Comparison of ENCODE assay signal across 10 cellular contexts in the genomic region with DNA sequence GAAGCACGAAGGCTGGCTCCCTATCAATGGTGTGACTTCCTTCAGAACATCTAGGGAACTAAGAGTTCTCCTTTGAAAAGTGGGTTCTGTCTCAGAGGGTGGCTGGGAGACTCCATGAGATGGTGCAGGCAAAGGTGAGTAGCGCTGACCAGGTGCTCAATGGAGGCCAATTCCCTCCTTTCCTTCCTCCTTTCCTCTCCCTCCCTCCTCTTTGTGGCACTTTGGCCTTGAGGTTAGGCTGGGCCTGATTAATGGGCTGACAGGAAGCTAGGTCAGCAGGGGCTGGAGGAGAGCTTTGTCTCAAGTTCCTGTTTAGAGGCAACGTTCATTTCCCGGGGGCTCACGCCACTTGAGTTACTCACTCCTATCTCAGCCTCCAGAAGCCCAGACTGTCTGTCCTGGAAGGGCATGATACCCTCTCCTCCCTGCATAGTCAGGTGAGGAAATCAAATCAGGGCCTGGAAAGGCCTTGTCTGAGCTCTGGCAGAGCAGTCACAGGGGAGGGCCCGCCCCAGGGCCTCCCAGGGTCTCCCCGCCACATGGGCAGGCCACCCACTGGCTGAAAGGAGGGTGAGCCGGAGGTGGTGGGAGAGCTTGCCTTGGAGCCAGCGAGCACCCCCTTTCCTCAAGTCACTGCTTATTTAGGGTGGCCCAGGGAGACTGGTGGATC. TPM values are rescaled to one million over a fixed set of nuclear protein-coding genes. Genes with fewer than 3 reads are reported as not detected.
DNase-seq lines count a peak whose midpoint lies in the region; ATAC-seq and TF ChIP-seq lines count a peak whose summit lies in the region.
"Had no signal": no experiment of that assay in that cellular context is flagged by ENCODE, and none has a peak within 500 bp of the region (broad histone marks: within the 10 kb centered on the region; RNA-seq: fewer than 3 reads in every experiment).

No MANE protein-coding gene starts in this region.

- H3K4me3 Mint-ChIP-seq in natural killer cell treated with Interleukin-12 subunit alpha and Interleukin-12 subunit beta and Interleukin-15 and Interleukin-18, amount 100 ng/mL, for 72 hours = no peak overlapping the region

- no peak for TF ChIP-seq CTCF in NB4 (IDR thresholded peaks at IDR 0.05; ENCODE audit: low read depth, low read length)

- H3K4me1 Mint-ChIP-seq in natural killer cell treated with Interleukin-12 subunit alpha and Interleukin-12 subunit beta and Interleukin-15 and Interleukin-18, amount 100 ng/mL, for 72 hours (ENCODE audit: low read depth in 2 of 2) = peaks cover 27 to 40% of the 10 kb centered on the region in 2 donors

- DNase-seq in EH (ENCODE audit: low read depth) = peak; percentile 46
- DNase-seq in NB4 (ENCODE audit: low read depth) = peak; percentile 98
- peak; percentile 50 for DNase-seq in cerebellar cortex (ENCODE audit: low spot score)
- no peak for DNase-seq in natural killer cell treated with Interleukin-12 subunit alpha and Interleukin-12 subunit beta and Interleukin-15 and Interleukin-18, amount 100 ng/mL, for 72 hours (ENCODE audit: low spot score)
- no peak for DNase-seq in COLO829 (ENCODE audit: low spot score)
- no peak for DNase-seq in NCI-H2107 treated with DMSO at 0.1 percent for 48 hours (lab: John Stamatoyannopoulos, UW; ENCODE audit: unreplicated experiment)
- DNase-seq: NCI-H2171 treated with DMSO at 0.1 percent for 48 hours had no signal

- peak; percentile 51 to 67 for ATAC-seq in natural killer cell treated with Interleukin-12 subunit alpha and Interleukin-12 subunit beta and Interleukin-15 and Interleukin-18, amount 100 ng/mL, for 72 hours
- ATAC-seq in HG03175 (IDR thresholded peaks at IDR 0.05; ENCODE audit: unreplicated experiment) (no peak), HG03159 (IDR thresholded peaks at IDR 0.05; ENCODE audit: unreplicated experiment) (no peak)
- ATAC-seq: psoas muscle had no signal

- TF ChIP-seq POLR2A in NB4 (IDR thresholded peaks at IDR 0.05; ENCODE audit: extremely low read depth, insufficient read length) = peak; percentile 60

- peak overlapping the region; percentile 41 for H3K4me3 ChIP-seq in NB4 (ENCODE audit: low read depth, low read length)
- H3K4me3 ChIP-seq: psoas muscle had no signal

- no peaks in the 10 kb centered on the region for H3K9me3 Mint-ChIP-seq in natural killer cell treated with Interleukin-12 subunit alpha and Interleukin-12 subunit beta and Interleukin-15 and Interleukin-18, amount 100 ng/mL, for 72 hours

- H3K27ac Mint-ChIP-seq in natural killer cell treated with Interleukin-12 subunit alpha and Interleukin-12 subunit beta and Interleukin-15 and Interleukin-18, amount 100 ng/mL, for 72 hours = peak overlapping the region; percentile 73 to 90

- no peaks in the 10 kb centered on the region for H3K36me3 Mint-ChIP-seq in natural killer cell treated with Interleukin-12 subunit alpha and Interleukin-12 subunit beta and Interleukin-15 and Interleukin-18, amount 100 ng/mL, for 72 hours

- H3K27me3 Mint-ChIP-seq in natural killer cell treated with Interleukin-12 subunit alpha and Interleukin-12 subunit beta and Interleukin-15 and Interleukin-18, amount 100 ng/mL, for 72 hours = no peaks in the 10 kb centered on the region

RNA-seq across cellular contexts. Expression of a gene that starts 58.4 kb away (rescaled TPM):
- 10 to 100 TPM; 59.0 to 92.1 TPM for total RNA-seq in natural killer cell treated with Interleukin-12 subunit alpha and Interleukin-12 subunit beta and Interleukin-15 and Interleukin-18, amount 100 ng/mL, for 72 hours

Comparison
In these comparisons a context has a peak if more than half of its experiments do, and no peak if none do; other contexts are left out.
1. DNase-seq: peak in EH (single experiment), NB4 (single experiment) and cerebellar cortex (single experiment); none in natural killer cell treated with Interleukin-12 subunit alpha and Interleukin-12 subunit beta and Interleukin-15 and Interleukin-18, amount 100 ng/mL, for 72 hours (single experiment), COLO829 (single experiment) and NCI-H2107 treated with DMSO at 0.1 percent for 48 hours (single experiment).
2. ATAC-seq: peak in natural killer cell treated with Interleukin-12 subunit alpha and Interleukin-12 subunit beta and Interleukin-15 and Interleukin-18, amount 100 ng/mL, for 72 hours (2 of 2); none in HG03175 (single experiment) and HG03159 (single experiment).